Comparison of ENCODE assay signal across 1 cellular context in genomic region chrX:28585767-28586166, GRCh38.
TF ChIP-seq lines count a peak whose summit lies in the region.

No MANE protein-coding gene starts in this region.

TF ChIP-seq in WTC11, 78 proteins besides CTCF, POLR2A, EP300 and RAD21 (continued from another document):
- TF ChIP-seq, protein P1, sequence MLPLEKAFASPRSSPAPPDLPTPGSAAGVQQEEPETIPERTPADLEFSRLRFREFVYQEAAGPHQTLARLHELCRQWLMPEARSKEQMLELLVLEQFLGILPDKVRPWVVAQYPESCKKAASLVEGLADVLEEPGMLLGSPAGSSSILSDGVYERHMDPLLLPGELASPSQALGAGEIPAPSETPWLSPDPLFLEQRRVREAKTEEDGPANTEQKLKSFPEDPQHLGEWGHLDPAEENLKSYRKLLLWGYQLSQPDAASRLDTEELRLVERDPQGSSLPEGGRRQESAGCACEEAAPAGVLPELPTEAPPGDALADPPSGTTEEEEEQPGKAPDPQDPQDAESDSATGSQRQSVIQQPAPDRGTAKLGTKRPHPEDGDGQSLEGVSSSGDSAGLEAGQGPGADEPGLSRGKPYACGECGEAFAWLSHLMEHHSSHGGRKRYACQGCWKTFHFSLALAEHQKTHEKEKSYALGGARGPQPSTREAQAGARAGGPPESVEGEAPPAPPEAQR (CRISPR knock-in tag; IDR thresholded peaks at IDR 0.05), result no peak
- TF ChIP-seq ZNF219 (CRISPR knock-in tag; IDR thresholded peaks at IDR 0.05; ENCODE audit: borderline replicate concordance) (no peak), RORB (CRISPR knock-in tag; IDR thresholded peaks at IDR 0.05) (no peak), MAX (CRISPR knock-in tag; IDR thresholded peaks at IDR 0.05) (no peak)
- TF ChIP-seq, protein P2, sequence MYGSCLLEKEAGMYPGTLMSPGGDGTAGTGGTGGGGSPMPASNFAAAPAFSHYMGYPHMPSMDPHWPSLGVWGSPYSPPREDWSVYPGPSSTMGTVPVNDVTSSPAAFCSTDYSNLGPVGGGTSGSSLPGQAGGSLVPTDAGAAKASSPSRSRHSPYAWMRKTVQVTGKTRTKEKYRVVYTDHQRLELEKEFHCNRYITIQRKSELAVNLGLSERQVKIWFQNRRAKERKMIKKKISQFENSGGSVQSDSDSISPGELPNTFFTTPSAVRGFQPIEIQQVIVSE (CRISPR knock-in tag; IDR thresholded peaks at IDR 0.05; ENCODE audit: borderline replicate concordance), result no peak
